Comparison of ENCODE assay signal across 26 cellular contexts in genomic region chr5:43581398-43581797, GRCh38.
"Had no signal": no experiment of that assay in that cellular context is flagged by ENCODE, and none has a peak within 500 bp of the region (broad histone marks: within the 10 kb centered on the region; RNA-seq: fewer than 3 reads in every experiment).

No MANE protein-coding gene starts in this region.

- H3K36me3 ChIP-seq: colonic mucosa had no signal

- H3K9me3 ChIP-seq: ascending aorta, colonic mucosa had no signal

- ATAC-seq: activated CD8-positive, alpha-beta T cell treated with anti-CD3 and anti-CD28 coated beads for 36 hours; PC-3 had no signal

- H3K27ac ChIP-seq: ascending aorta, cardiac muscle cell, colonic mucosa, SK-N-MC had no signal

- H3K27me3 ChIP-seq: ascending aorta, cardiac muscle cell, colonic mucosa had no signal

- FAIRE-seq: RCC 7860 had no signal

- H3K4me1 ChIP-seq: ascending aorta, colonic mucosa had no signal

- H3K4me3 ChIP-seq: ascending aorta, cardiac muscle cell, colonic mucosa, SK-N-MC had no signal

- DNase-seq: activated CD4-positive, alpha-beta T cell treated with anti-CD3 and anti-CD28 coated beads, Interleukin-2, amount 10 ng/mL, durations not matched to agents 24 days and 14 days; activated CD4-positive, alpha-beta T cell treated with anti-CD3 and anti-CD28 coated beads, Interleukin-2, amount 50 U/mL, for 4 hours; activated CD8-positive, alpha-beta T cell treated with anti-CD3 and anti-CD28 coated beads for 36 hours; activated gamma-delta T cell; activated naive CD4-positive, alpha-beta T cell treated with Interleukin-2 at 50 U/mL for 16 hours; activated naive CD8-positive, alpha-beta T cell treated with anti-CD3 and anti-CD28 coated beads, Interleukin-2, amount 10 ng/mL, durations not matched to agents 7 days and 5 days; activated T-cell treated with anti-CD3 and anti-CD28 coated beads, Interleukin-2, amount 50 U/mL, for 24 hours; amygdala; colonic mucosa; NCI-H1105; NCI-H1417 treated with DMSO at 0.1 percent for 48 hours; NCI-H187 treated with DMSO at 0.1 percent for 48 hours; NCI-H2081; NCI-H2171 treated with DMSO at 0.1 percent for 48 hours; NCI-H2227 treated with DMSO at 0.1 percent for 48 hours; NCI-H446; NCI-H510A treated with DMSO at 0.1 percent for 48 hours; NCI-H69; NK-92 treated with Interleukin-12 subunit alpha and Interleukin-12 subunit beta, amount 100 ng/mL, for 24 hours; PC-3; Right ventricle myocardium superior; T1000 had no signal
